In genomic region chr11:10866893-10867331, GRCh38 we compare ENCODE assay signal across 12 cellular contexts. TPM values are rescaled to one million over a fixed set of nuclear protein-coding genes. Genes with fewer than 3 reads are reported as not detected.
DNase-seq lines count a peak whose midpoint lies in the region; ATAC-seq, FAIRE-seq and TF ChIP-seq lines count a peak whose summit lies in the region.
"Had no signal": no experiment of that assay in that cellular context is flagged by ENCODE, and none has a peak within 500 bp of the region (broad histone marks: within the 10 kb centered on the region; RNA-seq: fewer than 3 reads in every experiment).

No MANE protein-coding gene starts in this region.

- DNase-seq in activated T-cell treated with anti-CD3 and anti-CD28 coated beads, Interleukin-2, amount 50 U/mL, for 72 hours, result no peak
- DNase-seq in activated T-cell treated with anti-CD3 and anti-CD28 coated beads, Interleukin-2, amount 50 U/mL, for 4 hours, result no peak
- DNase-seq in body of pancreas (no peak), keratinocyte (ENCODE audit: low read depth, low spot score) (no peak), type B pancreatic cell (ENCODE audit: extremely low spot score, unreplicated experiment) (no peak), COR-L47 (lab: John Stamatoyannopoulos, UW) (no peak), spleen (no peak), HPDE6-E6E7 (ENCODE audit: extremely low spot score) (no peak)
- DNase-seq: naive B cell had no signal

- H2AFZ ChIP-seq in keratinocyte (ENCODE audit: control insufficient read depth, low read length), result peak overlapping the region; percentile 58

- no peaks in the 10 kb centered on the region for H3K27me3 Mint-ChIP-seq in activated T-cell treated with anti-CD3 and anti-CD28 coated beads, Interleukin-2, amount 50 U/mL, for 72 hours (ENCODE audit: low read depth)
- H3K27me3 Mint-ChIP-seq in activated T-cell treated with anti-CD3 and anti-CD28 coated beads, Interleukin-2, amount 50 U/mL, for 4 hours (ENCODE audit: low read depth), result no peaks in the 10 kb centered on the region
- H3K27me3 Mint-ChIP-seq in type B pancreatic cell, result no peaks in the 10 kb centered on the region
- H3K27me3 Mint-ChIP-seq: naive B cell had no signal

- TF ChIP-seq POLR2A in body of pancreas (IDR thresholded peaks at IDR 0.05) (no peak), spleen (IDR thresholded peaks at IDR 0.05) (no peak)

- no peaks in the 10 kb centered on the region for H3K9me3 ChIP-seq in body of pancreas
- H3K9me3 ChIP-seq in keratinocyte (ENCODE audit: control insufficient read depth, low read depth, low read length), result no peaks in the 10 kb centered on the region
- peaks cover 0 to 10% (median 5%) of the 10 kb centered on the region in 8 donors for H3K9me3 ChIP-seq in spleen
- H3K9me3 ChIP-seq: vagina had no signal

- no peaks in the 10 kb centered on the region for H4K20me1 ChIP-seq in keratinocyte (ENCODE audit: control insufficient read depth, extremely low read depth, insufficient read depth, low read length)

- peak; percentile 31 to 54 for ATAC-seq in activated T-cell treated with anti-CD3 and anti-CD28 coated beads, Interleukin-2, amount 50 U/mL, for 72 hours (replicated peaks in 1 of 2)
- no peak for ATAC-seq in activated T-cell treated with anti-CD3 and anti-CD28 coated beads, Interleukin-2, amount 50 U/mL, for 4 hours
- peak; percentile 24 for ATAC-seq in body of pancreas
- ATAC-seq: activated naive CD4-positive, alpha-beta T cell treated with anti-CD3 and anti-CD28 coated beads, Interleukin-2, amount 50 U/mL, for 72 hours had no signal

- peaks cover 0 to 1% of the 10 kb centered on the region in 2 donors for H3K9me3 Mint-ChIP-seq in activated T-cell treated with anti-CD3 and anti-CD28 coated beads, Interleukin-2, amount 50 U/mL, for 72 hours
- peaks cover under 1% of the 10 kb centered on the region for H3K9me3 Mint-ChIP-seq in activated T-cell treated with anti-CD3 and anti-CD28 coated beads, Interleukin-2, amount 50 U/mL, for 4 hours
- peaks cover 6% of the 10 kb centered on the region for H3K9me3 Mint-ChIP-seq in type B pancreatic cell

- peak overlapping the region; percentile 17 for H3K4me2 ChIP-seq in keratinocyte (ENCODE audit: control insufficient read depth, extremely low read depth, insufficient read depth, low read depth, low read length)

- H3K4me1 Mint-ChIP-seq in activated T-cell treated with anti-CD3 and anti-CD28 coated beads, Interleukin-2, amount 50 U/mL, for 72 hours (ENCODE audit: low read depth), result peaks cover 37% of the 10 kb centered on the region
- peaks cover 19% of the 10 kb centered on the region for H3K4me1 Mint-ChIP-seq in activated T-cell treated with anti-CD3 and anti-CD28 coated beads, Interleukin-2, amount 50 U/mL, for 4 hours (ENCODE audit: low read depth)
- H3K4me1 Mint-ChIP-seq in type B pancreatic cell (ENCODE audit: unreplicated experiment), result peaks cover 25% of the 10 kb centered on the region

- intact Hi-C loops in body of pancreas (cut with DNase I) (no loop called here), spleen (cut with DNase I; ENCODE audit: low total_unique reads) (no loop called here)

- no peaks in the 10 kb centered on the region for H3K36me3 ChIP-seq in body of pancreas (replicated peaks in 1 of 2; ENCODE audit: insufficient read depth in 1 of 2, low read depth in 2 of 2)
- H3K36me3 ChIP-seq in keratinocyte (ENCODE audit: control insufficient read depth in 2 of 2, extremely low read depth in 1 of 2, insufficient read depth in 2 of 2, low read length in 2 of 2), result no peaks in the 10 kb centered on the region
- no peaks in the 10 kb centered on the region for H3K36me3 ChIP-seq in spleen
- H3K36me3 ChIP-seq: vagina had no signal

- H3K79me2 ChIP-seq in keratinocyte (ENCODE audit: control insufficient read depth, insufficient read depth, low read length), result no peaks in the 10 kb centered on the region

- no peak for TF ChIP-seq CTCF in body of pancreas (IDR thresholded peaks at IDR 0.05)
- TF ChIP-seq CTCF in keratinocyte (optimal IDR thresholded peaks at IDR 0.05 in 1 of 3, IDR thresholded peaks at IDR 0.05 in 1 of 3, conservative IDR thresholded peaks at IDR 0.05 in 1 of 3; ENCODE audit: extremely low read depth in 1 of 3, insufficient read depth in 2 of 3, low read length in 3 of 3), result no peak
- no peak for TF ChIP-seq CTCF in type B pancreatic cell (conservative IDR thresholded peaks at IDR 0.05)
- no peak for TF ChIP-seq CTCF in spleen (IDR thresholded peaks at IDR 0.05 in 8 of 11, conservative IDR thresholded peaks at IDR 0.05 in 3 of 11)

- H3K4me3 Mint-ChIP-seq in activated T-cell treated with anti-CD3 and anti-CD28 coated beads, Interleukin-2, amount 50 U/mL, for 72 hours, result no peak overlapping the region
- no peak overlapping the region for H3K4me3 Mint-ChIP-seq in activated T-cell treated with anti-CD3 and anti-CD28 coated beads, Interleukin-2, amount 50 U/mL, for 4 hours
- no peak overlapping the region for H3K4me3 Mint-ChIP-seq in type B pancreatic cell
- H3K4me3 Mint-ChIP-seq: naive B cell had no signal

- dilution Hi-C loops in keratinocyte (cut with MboI; ENCODE audit: extremely low pct_ligation_motif_present, low sequenced_read_pairs), result no loop called here

- H3K27ac Mint-ChIP-seq in activated T-cell treated with anti-CD3 and anti-CD28 coated beads, Interleukin-2, amount 50 U/mL, for 72 hours, result no peak overlapping the region
- peak overlapping the region; percentile 32 for H3K27ac Mint-ChIP-seq in type B pancreatic cell

- H3K9ac ChIP-seq in keratinocyte (ENCODE audit: control insufficient read depth, extremely low read depth, insufficient read depth, low read length), result no peak overlapping the region

- H3K36me3 Mint-ChIP-seq in activated T-cell treated with anti-CD3 and anti-CD28 coated beads, Interleukin-2, amount 50 U/mL, for 72 hours (ENCODE audit: insufficient read depth in 2 of 2), result peaks cover 3% of the 10 kb centered on the region in 2 donors
- peaks cover 11% of the 10 kb centered on the region for H3K36me3 Mint-ChIP-seq in activated T-cell treated with anti-CD3 and anti-CD28 coated beads, Interleukin-2, amount 50 U/mL, for 4 hours (ENCODE audit: insufficient read depth)
- peaks cover 6% of the 10 kb centered on the region for H3K36me3 Mint-ChIP-seq in type B pancreatic cell

- H3K4me3 ChIP-seq in body of pancreas, result no peak overlapping the region
- H3K4me3 ChIP-seq in keratinocyte (ENCODE audit: control insufficient read depth in 2 of 3, extremely low read depth in 1 of 3, insufficient read depth in 2 of 3, low read depth in 1 of 3, low read length in 3 of 3), result no peak overlapping the region
- H3K4me3 ChIP-seq in spleen, result no peak overlapping the region
- H3K4me3 ChIP-seq: vagina had no signal

- H3K27me3 ChIP-seq in body of pancreas (no peaks in the 10 kb centered on the region), keratinocyte (ENCODE audit: control insufficient read depth, extremely low read depth, insufficient read depth, low read length) (no peaks in the 10 kb centered on the region), spleen (replicated peaks in 1 of 7) (no peaks in the 10 kb centered on the region)
- H3K27me3 ChIP-seq: vagina had no signal

- H3K27ac ChIP-seq in body of pancreas, result peak overlapping the region in 1 of 4 donors; percentile 23
- H3K27ac ChIP-seq in keratinocyte (ENCODE audit: control insufficient read depth, insufficient read depth, low read length), result peak overlapping the region; percentile 1
- no peak overlapping the region for H3K27ac ChIP-seq in spleen
- H3K27ac ChIP-seq: vagina had no signal

- WGBS in body of pancreas, 2 donors, result 58 to 62% methylated on average over 10 of the region's 10 CpGs
- 79 to 93% (median 87%) methylated on average over 10 of the region's 10 CpGs for WGBS in spleen, 5 donors

- peak; percentile 64 for FAIRE-seq in keratinocyte (lab: Jason Lieb, UNC)
- FAIRE-seq: A204.1 had no signal

- H3K9me1 ChIP-seq in keratinocyte (ENCODE audit: control insufficient read depth, extremely low read depth, insufficient read depth, low read length), result no peaks in the 10 kb centered on the region

- H3K4me1 ChIP-seq in body of pancreas, result peaks cover 6% of the 10 kb centered on the region
- peaks cover 13% of the 10 kb centered on the region for H3K4me1 ChIP-seq in keratinocyte (ENCODE audit: control insufficient read depth, extremely low read depth, insufficient read depth, low read length)
- H3K4me1 ChIP-seq in spleen, result peaks cover 0 to 38% (median 2%) of the 10 kb centered on the region in 6 donors

RNA-seq across cellular contexts. Expression of gene ZBED5, which starts 9.1 kb away (rescaled TPM):
- 10 to 100 TPM; 46.1 to 46.4 TPM for total RNA-seq in activated T-cell treated with anti-CD3 and anti-CD28 coated beads, Interleukin-2, amount 50 U/mL, for 72 hours
- total RNA-seq in activated T-cell treated with anti-CD3 and anti-CD28 coated beads, Interleukin-2, amount 50 U/mL, for 4 hours, result 10 to 100 TPM; 39.2 to 42.0 (median 39.9) TPM
- total RNA-seq in body of pancreas, result 10 to 100 TPM; 16.5 to 24.1 TPM
- polyA plus RNA-seq in keratinocyte, result 33.0 to 85.0 TPM (median 75.1 TPM) in 3 replicates
- polyA plus RNA-seq in keratinocyte (2011; ENCODE audit: low read depth), result 10.8 TPM
- 18.9 and 48.6 TPM in 2 replicates for polyA plus RNA-seq in keratinocyte (2011; cell fraction: cytosol; rRNA removed)
- 101 and 129 TPM in 2 replicates for polyA plus RNA-seq in keratinocyte (2011; cell fraction: nucleus; rRNA removed)
- 19.3 and 20.8 TPM in 2 replicates for polyA plus RNA-seq in keratinocyte (2012; ENCODE audit: low replicate concordance)
- polyA minus RNA-seq in keratinocyte, result 100 to 141 TPM (median 115 TPM) in 3 replicates
- 22.6 TPM for polyA minus RNA-seq in keratinocyte (2011; cell fraction: cytosol; rRNA and poly(A)+ RNA removed)
- 68.4 and 106 TPM in 2 replicates for polyA minus RNA-seq in keratinocyte (2011; cell fraction: nucleus; rRNA and poly(A)+ RNA removed)
- 54.6 and 88.0 TPM in 2 replicates for total RNA-seq in type B pancreatic cell (ENCODE audit: low replicate concordance)
- 10 to 100 TPM; 54.8 to 83.8 (median 66.9) TPM for total RNA-seq in spleen
- polyA plus RNA-seq in spleen, result 10 to 100 TPM; 43.5 to 70.1 (median 46.7) TPM

RNA-seq across cellular contexts. Expression of gene EIF4G2, which starts 58.2 kb away (rescaled TPM):
- 100 to 1,000 TPM; 807 to 864 TPM for total RNA-seq in activated T-cell treated with anti-CD3 and anti-CD28 coated beads, Interleukin-2, amount 50 U/mL, for 72 hours
- total RNA-seq in activated T-cell treated with anti-CD3 and anti-CD28 coated beads, Interleukin-2, amount 50 U/mL, for 4 hours, result 1,000 to 10,000 TPM; 1,584 to 1,612 (median 1,605) TPM
- total RNA-seq in body of pancreas (100 to 1,000 TPM; 223 to 230 TPM), type B pancreatic cell (ENCODE audit: low replicate concordance) (1,043 and 1,092 TPM in 2 replicates), spleen (100 to 1,000 TPM; 444 to 712 (median 622) TPM)
- polyA plus RNA-seq in keratinocyte (502 to 643 TPM (median 628 TPM) in 3 replicates), spleen (100 to 1,000 TPM; 178 to 264 (median 218) TPM)
- polyA plus RNA-seq in keratinocyte (2011; ENCODE audit: low read depth), result 1,039 TPM
- 397 and 918 TPM in 2 replicates for polyA plus RNA-seq in keratinocyte (2011; cell fraction: cytosol; rRNA removed)
- polyA plus RNA-seq in keratinocyte (2011; cell fraction: nucleus; rRNA removed), result 418 and 507 TPM in 2 replicates
- 358 and 479 TPM in 2 replicates for polyA plus RNA-seq in keratinocyte (2012; ENCODE audit: low replicate concordance)
- polyA minus RNA-seq in keratinocyte, result 448 to 733 TPM (median 701 TPM) in 3 replicates
- 465 TPM for polyA minus RNA-seq in keratinocyte (2011; cell fraction: cytosol; rRNA and poly(A)+ RNA removed)
- polyA minus RNA-seq in keratinocyte (2011; cell fraction: nucleus; rRNA and poly(A)+ RNA removed), result 235 and 415 TPM in 2 replicates

Comparison
In these comparisons a context has a peak if more than half of its experiments do, and no peak if none do; other contexts are left out.
1. ATAC-seq: peak in activated T-cell treated with anti-CD3 and anti-CD28 coated beads, Interleukin-2, amount 50 U/mL, for 72 hours (2 of 2) and body of pancreas (single experiment); none in activated T-cell treated with anti-CD3 and anti-CD28 coated beads, Interleukin-2, amount 50 U/mL, for 4 hours (0 of 2).